Comparison of ENCODE assay signal across 1 cellular context in the genomic region with DNA sequence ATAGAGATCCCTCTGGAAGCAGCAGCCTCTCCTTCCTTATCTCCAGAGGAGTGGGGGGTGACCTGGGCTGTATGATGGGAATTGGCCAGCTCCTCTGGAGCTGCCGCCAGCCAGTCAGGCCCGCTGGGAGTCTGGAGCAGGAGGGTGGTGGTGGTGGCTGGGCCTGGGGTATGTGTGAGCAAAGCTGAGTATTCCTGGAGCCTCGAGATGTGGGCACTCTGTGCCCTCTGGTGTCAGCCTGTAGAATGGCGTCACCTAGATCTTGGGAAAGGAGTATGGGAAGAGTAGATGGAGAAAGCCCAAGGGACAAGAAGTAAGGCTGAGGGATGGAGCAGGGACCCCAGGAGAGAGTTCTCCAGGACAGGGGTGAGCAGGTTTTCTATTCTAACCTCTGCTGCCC.
TF ChIP-seq lines count a peak whose summit lies in the region.

No MANE protein-coding gene starts in this region.

TF ChIP-seq in GM23338, 12 proteins besides CTCF, POLR2A, EP300 and RAD21 (continued from another document):
- TF ChIP-seq, protein P1, sequence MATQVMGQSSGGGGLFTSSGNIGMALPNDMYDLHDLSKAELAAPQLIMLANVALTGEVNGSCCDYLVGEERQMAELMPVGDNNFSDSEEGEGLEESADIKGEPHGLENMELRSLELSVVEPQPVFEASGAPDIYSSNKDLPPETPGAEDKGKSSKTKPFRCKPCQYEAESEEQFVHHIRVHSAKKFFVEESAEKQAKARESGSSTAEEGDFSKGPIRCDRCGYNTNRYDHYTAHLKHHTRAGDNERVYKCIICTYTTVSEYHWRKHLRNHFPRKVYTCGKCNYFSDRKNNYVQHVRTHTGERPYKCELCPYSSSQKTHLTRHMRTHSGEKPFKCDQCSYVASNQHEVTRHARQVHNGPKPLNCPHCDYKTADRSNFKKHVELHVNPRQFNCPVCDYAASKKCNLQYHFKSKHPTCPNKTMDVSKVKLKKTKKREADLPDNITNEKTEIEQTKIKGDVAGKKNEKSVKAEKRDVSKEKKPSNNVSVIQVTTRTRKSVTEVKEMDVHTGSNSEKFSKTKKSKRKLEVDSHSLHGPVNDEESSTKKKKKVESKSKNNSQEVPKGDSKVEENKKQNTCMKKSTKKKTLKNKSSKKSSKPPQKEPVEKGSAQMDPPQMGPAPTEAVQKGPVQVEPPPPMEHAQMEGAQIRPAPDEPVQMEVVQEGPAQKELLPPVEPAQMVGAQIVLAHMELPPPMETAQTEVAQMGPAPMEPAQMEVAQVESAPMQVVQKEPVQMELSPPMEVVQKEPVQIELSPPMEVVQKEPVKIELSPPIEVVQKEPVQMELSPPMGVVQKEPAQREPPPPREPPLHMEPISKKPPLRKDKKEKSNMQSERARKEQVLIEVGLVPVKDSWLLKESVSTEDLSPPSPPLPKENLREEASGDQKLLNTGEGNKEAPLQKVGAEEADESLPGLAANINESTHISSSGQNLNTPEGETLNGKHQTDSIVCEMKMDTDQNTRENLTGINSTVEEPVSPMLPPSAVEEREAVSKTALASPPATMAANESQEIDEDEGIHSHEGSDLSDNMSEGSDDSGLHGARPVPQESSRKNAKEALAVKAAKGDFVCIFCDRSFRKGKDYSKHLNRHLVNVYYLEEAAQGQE (IDR thresholded peaks at IDR 0.05; ENCODE audit: unreplicated experiment), result no peak
- TF ChIP-seq NANOG (IDR thresholded peaks at IDR 0.05; ENCODE audit: borderline replicate concordance) (no peak), ZNF114 (CRISPR knock-in tag; IDR thresholded peaks at IDR 0.05) (no peak), POLR2AphosphoS5 (IDR thresholded peaks at IDR 0.05; ENCODE audit: low read depth) (no peak), ZNF331 (CRISPR knock-in tag; IDR thresholded peaks at IDR 0.05; ENCODE audit: low read depth) (no peak), JUNB (IDR thresholded peaks at IDR 0.05; ENCODE audit: unreplicated experiment) (no peak), STAT1 (IDR thresholded peaks at IDR 0.05; ENCODE audit: unreplicated experiment) (no peak), EZH2 (IDR thresholded peaks at IDR 0.05; ENCODE audit: low read depth, unreplicated experiment) (no peak)
TF ChIP-seq in GM23338: peak in this region for 0.
